Comparison of ENCODE assay signal across 8 cellular contexts in the genomic region with DNA sequence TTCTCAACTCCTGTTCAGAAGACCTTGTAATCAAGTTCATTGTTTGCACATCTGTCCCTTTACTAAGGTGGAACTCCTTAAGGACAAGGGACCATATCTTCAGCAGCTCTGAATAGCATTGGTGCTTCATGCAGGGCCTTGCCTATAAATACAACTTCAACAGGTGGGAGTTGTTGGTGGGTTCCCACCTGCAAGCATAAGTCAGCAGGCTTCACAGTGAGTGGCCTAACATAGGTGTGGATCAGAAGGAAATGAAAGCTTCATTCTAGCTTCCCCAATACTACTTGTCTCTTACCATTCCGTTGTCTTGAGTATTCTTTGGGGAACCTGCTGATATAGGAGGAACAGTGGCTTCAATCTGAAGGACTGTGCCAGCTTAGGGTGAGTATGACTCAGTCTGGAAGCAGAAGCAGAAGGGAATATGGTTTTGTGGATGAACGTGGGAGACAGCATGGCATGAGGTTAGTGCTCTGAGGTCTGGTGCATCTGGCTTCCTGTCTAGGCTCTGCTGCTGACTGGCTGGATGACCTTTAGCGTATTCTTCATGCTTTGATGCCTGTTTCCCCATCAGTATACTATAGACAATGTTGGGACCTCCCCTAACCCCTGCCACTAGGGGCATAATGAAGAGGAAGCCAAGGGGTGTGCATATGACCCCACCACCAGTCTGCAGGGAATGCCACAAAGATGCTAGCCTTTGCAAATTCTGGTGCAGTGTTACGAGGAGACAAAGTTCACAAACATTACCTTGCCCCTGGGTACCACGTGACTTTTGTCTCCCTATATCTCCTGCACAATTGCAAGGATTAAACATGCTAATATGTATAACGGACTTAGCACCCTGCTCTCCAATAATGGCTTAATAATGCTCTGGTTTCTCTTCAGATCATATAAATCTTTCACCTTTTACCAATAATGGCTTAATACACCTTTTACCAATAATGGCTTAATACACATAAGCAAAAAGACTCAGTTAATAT.
DNase-seq lines count a peak whose midpoint lies in the region; ATAC-seq, FAIRE-seq and TF ChIP-seq lines count a peak whose summit lies in the region.

No MANE protein-coding gene starts in this region.

- DNase-seq in ecto neural progenitor cell (ENCODE audit: low spot score) = peak; percentile 32
- DNase-seq in frontal cortex (ENCODE audit: low spot score in 2 of 2) = no peak
- no peak for DNase-seq in tibial nerve (ENCODE audit: low spot score in 2 of 2)
- no peak for DNase-seq in lower leg skin (ENCODE audit: low spot score in 2 of 2)
- no peak for DNase-seq in HPDE6-E6E7 (ENCODE audit: extremely low spot score)

- peaks cover 0 to 28% (median 17%) of the 10 kb centered on the region in 4 donors for H3K4me1 ChIP-seq in tibial nerve

- FAIRE-seq in frontal cortex (lab: Jason Lieb, UNC) = no peak

- H3K9me3 ChIP-seq in tibial nerve = no peaks in the 10 kb centered on the region

- H3K4me3 ChIP-seq in tibial nerve = no peak overlapping the region
- H3K4me3 ChIP-seq in lower leg skin (ENCODE audit: low read depth, poor library complexity, severe bottlenecking) = no peak overlapping the region

- TF ChIP-seq CTCF in GM12872 (IDR thresholded peaks at IDR 0.05; ENCODE audit: insufficient read depth, low read depth, low read length) (peak; percentile 77), tibial nerve (IDR thresholded peaks at IDR 0.05) (no peak), lower leg skin (IDR thresholded peaks at IDR 0.05) (no peak)

- peak in 1 of 2 donors; percentile 23 for TF ChIP-seq EP300 in tibial nerve (IDR thresholded peaks at IDR 0.05)

- H3K27me3 ChIP-seq in tibial nerve = no peaks in the 10 kb centered on the region

- TF ChIP-seq POLR2A in tibial nerve (IDR thresholded peaks at IDR 0.05) (no peak), lower leg skin (IDR thresholded peaks at IDR 0.05) (no peak)

- H3K36me3 ChIP-seq in tibial nerve = no peaks in the 10 kb centered on the region

- H3K27ac ChIP-seq in tibial nerve = no peak overlapping the region

- intact Hi-C loops in lower leg skin (cut with DNase I; ENCODE audit: low total_unique reads) = no loop called here

- 73 to 81% methylated on average over 6 of the region's 6 CpGs for WGBS in tibial nerve, 2 donors
- 83 to 87% methylated on average over 6 of the region's 6 CpGs for WGBS in lower leg skin, 2 donors

- ATAC-seq in GM21360 (IDR thresholded peaks at IDR 0.05; ENCODE audit: unreplicated experiment) (peak; percentile 35), HG03469 (IDR thresholded peaks at IDR 0.05; ENCODE audit: unreplicated experiment) (peak; percentile 30)
